Comparison of ENCODE assay signal across 1 cellular context in genomic region chr5:132222649-132223038, GRCh38.
TF ChIP-seq lines count a peak whose summit lies in the region.

No MANE protein-coding gene starts in this region.

TF ChIP-seq in GM12878, 131 proteins besides CTCF, POLR2A, EP300 and RAD21:
- TF ChIP-seq ZNF592 (IDR thresholded peaks at IDR 0.05) (no peak), ATF7 (IDR thresholded peaks at IDR 0.05; ENCODE audit: low read depth) (no peak), HCFC1 (IDR thresholded peaks at IDR 0.05; ENCODE audit: low read length) (no peak), RUNX3 (IDR thresholded peaks at IDR 0.05; ENCODE audit: low read length) (peak; percentile 90), CBX5 (IDR thresholded peaks at IDR 0.05; ENCODE audit: low read depth) (0 out of 2 replicates have a peak, but pooled peaks have one; percentile 30), EGR1 (IDR thresholded peaks at IDR 0.05; ENCODE audit: borderline replicate concordance in 1 of 2, low read depth in 2 of 2, low read length in 2 of 2) (no peak), ZNF384 (IDR thresholded peaks at IDR 0.05; ENCODE audit: borderline replicate concordance, low read depth, low read length) (no peak), JUND (IDR thresholded peaks at IDR 0.05; ENCODE audit: low read depth, low read length) (no peak), MLLT1 (IDR thresholded peaks at IDR 0.05) (no peak), MXI1 (IDR thresholded peaks at IDR 0.05; ENCODE audit: low read depth, low read length) (no peak), BCL11A (IDR thresholded peaks at IDR 0.05; ENCODE audit: low read depth, low read length) (0 out of 2 replicates have a peak, but pooled peaks have one; percentile 50), ZZZ3 (IDR thresholded peaks at IDR 0.05; ENCODE audit: control insufficient read depth, insufficient read length, low read depth) (no peak), PAX5 (IDR thresholded peaks at IDR 0.05; ENCODE audit: borderline replicate concordance, low read depth, low read length) (peak; percentile 79; the same call in 1 of the 2 replicates), KLF5 (IDR thresholded peaks at IDR 0.05; ENCODE audit: partially characterized antibody) (no peak), SRF (IDR thresholded peaks at IDR 0.05; ENCODE audit: low read depth in 2 of 2, low read length in 2 of 2) (no peak), TCF12 (IDR thresholded peaks at IDR 0.05; ENCODE audit: low read depth, low read length) (0 out of 2 replicates have a peak, but pooled peaks have one; percentile 22), JUNB (IDR thresholded peaks at IDR 0.05) (peak; percentile 29; the same call in 1 of the 2 replicates), KDM1A (IDR thresholded peaks at IDR 0.05; ENCODE audit: borderline replicate concordance) (no peak), RCOR1 (conservative IDR thresholded peaks at IDR 0.05; ENCODE audit: low read depth, low read length) (no peak), E2F4 (IDR thresholded peaks at IDR 0.05; ENCODE audit: low read depth, low read length) (no peak), IKZF2 (IDR thresholded peaks at IDR 0.05) (peak in 1 of 2 experiments; percentile 29; a peak in 2 of 4 replicates), GATAD2B (conservative IDR thresholded peaks at IDR 0.05; ENCODE audit: low read depth) (no peak), NFIC (IDR thresholded peaks at IDR 0.05; ENCODE audit: low read depth, low read length) (peak; percentile 67; the same call in 1 of the 2 replicates), ZNF217 (IDR thresholded peaks at IDR 0.05) (no peak), IKZF1 (conservative IDR thresholded peaks at IDR 0.05) (0 out of 2 replicates have a peak, but pooled peaks have one; percentile 24), PBX3 (IDR thresholded peaks at IDR 0.05; ENCODE audit: insufficient replicate concordance, low read depth, low read length) (no peak), ZNF207 (IDR thresholded peaks at IDR 0.05; ENCODE audit: borderline replicate concordance) (no peak), EZH2 (IDR thresholded peaks at IDR 0.05; ENCODE audit: borderline replicate concordance, control insufficient read depth, low read depth, low read length) (no peak), SMC3 (IDR thresholded peaks at IDR 0.05; ENCODE audit: borderline replicate concordance, low read length) (no peak), HDAC2 (IDR thresholded peaks at IDR 0.05) (no peak), SPI1 (IDR thresholded peaks at IDR 0.05; ENCODE audit: borderline replicate concordance, insufficient read depth, low read depth, low read length) (peak; percentile 89), REST (IDR thresholded peaks at IDR 0.05; ENCODE audit: low read depth, low read length) (no peak), NR2C1 (IDR thresholded peaks at IDR 0.05) (no peak), E4F1 (IDR thresholded peaks at IDR 0.05; ENCODE audit: borderline replicate concordance, partially characterized antibody) (no peak), TCF3 (IDR thresholded peaks at IDR 0.05; ENCODE audit: borderline replicate concordance, insufficient read depth, low read depth, low read length) (no peak), ZBTB11 (CRISPR knock-in tag; IDR thresholded peaks at IDR 0.05) (no peak), IRF4 (IDR thresholded peaks at IDR 0.05; ENCODE audit: low read depth, low read length) (0 out of 2 replicates have a peak, but pooled peaks have one; percentile 29), BCLAF1 (IDR thresholded peaks at IDR 0.05) (no peak), FOXM1 (IDR thresholded peaks at IDR 0.05; ENCODE audit: low read depth, low read length) (0 out of 2 replicates have a peak, but pooled peaks have one; percentile 47), CBFB (IDR thresholded peaks at IDR 0.05; ENCODE audit: low read depth) (no peak), CHD2 (IDR thresholded peaks at IDR 0.05; ENCODE audit: borderline replicate concordance, low read depth, low read length) (no peak)
